16 cellular contexts compared by ENCODE assay signal in genomic region chr2:127694986-127695385, GRCh38. TPM values are rescaled to one million over a fixed set of nuclear protein-coding genes. Genes with fewer than 3 reads are reported as not detected.
DNase-seq lines count a peak whose midpoint lies in the region; ATAC-seq and TF ChIP-seq lines count a peak whose summit lies in the region.
"Had no signal": no experiment of that assay in that cellular context is flagged by ENCODE, and none has a peak within 500 bp of the region (broad histone marks: within the 10 kb centered on the region; RNA-seq: fewer than 3 reads in every experiment).

No MANE protein-coding gene starts in this region.

- H3K4me3 Mint-ChIP-seq in GM23338: no peak overlapping the region
- H3K4me3 Mint-ChIP-seq: activated CD4-positive, alpha-beta T cell treated with anti-CD3 and anti-CD28 coated beads for 36 hours; activated T-helper 17 cell treated with anti-CD3 and anti-CD28 coated beads, Interleukin-2, amount 50 U/mL, for 72 hours; CD8-positive, alpha-beta memory T cell; natural killer cell had no signal

- H4K20me1 ChIP-seq in GM23338 (replicated peaks; ENCODE audit: insufficient read depth) (no peaks in the 10 kb centered on the region), smooth muscle cell (ENCODE audit: low read depth) (no peaks in the 10 kb centered on the region)

- H3K36me3 Mint-ChIP-seq in GM23338 (ENCODE audit: low read depth): peaks cover 18% of the 10 kb centered on the region

- no peak overlapping the region for H3K9ac ChIP-seq in smooth muscle cell (ENCODE audit: low read depth)

- no peaks in the 10 kb centered on the region for H3K9me2 ChIP-seq in GM23338 (ENCODE audit: insufficient read depth)

- TF ChIP-seq CTCF in GM23338 (conservative IDR thresholded peaks at IDR 0.05; ENCODE audit: low read depth in 2 of 2) (no peak), coronary artery (IDR thresholded peaks at IDR 0.05) (no peak), smooth muscle cell (IDR thresholded peaks at IDR 0.05; ENCODE audit: borderline replicate concordance, insufficient read depth, poor library complexity, severe bottlenecking) (no peak)

- H3K27ac Mint-ChIP-seq in GM23338: no peak overlapping the region
- H3K27ac Mint-ChIP-seq: activated CD4-positive, alpha-beta T cell treated with anti-CD3 and anti-CD28 coated beads for 36 hours; activated T-helper 17 cell treated with anti-CD3 and anti-CD28 coated beads, Interleukin-2, amount 50 U/mL, for 72 hours; CD8-positive, alpha-beta memory T cell; natural killer cell had no signal

- H3K27me3 ChIP-seq in GM23338 (ENCODE audit: insufficient read depth) (peaks cover 5% of the 10 kb centered on the region), smooth muscle cell (ENCODE audit: low read depth) (no peaks in the 10 kb centered on the region)

- no peak overlapping the region for H3K27ac ChIP-seq in GM23338 (ENCODE audit: low read depth)
- H3K27ac ChIP-seq in coronary artery: peak overlapping the region; percentile 73 to 87
- no peak overlapping the region for H3K27ac ChIP-seq in smooth muscle cell (ENCODE audit: low read depth)

- H3K4me2 ChIP-seq in GM23338 (peak overlapping the region; percentile 77), smooth muscle cell (peak overlapping the region; percentile 88)

- H3F3A ChIP-seq in GM23338 (replicated peaks; ENCODE audit: low read depth): 0 out of 2 replicates have a peak, but pooled peaks cover 4% of the 10 kb centered on the region
- no peaks in the 10 kb centered on the region for H3F3A ChIP-seq in smooth muscle cell (ENCODE audit: low read depth)

- H3K4me1 ChIP-seq in GM23338 (ENCODE audit: insufficient read depth): no peaks in the 10 kb centered on the region
- H3K4me1 ChIP-seq in smooth muscle cell (ENCODE audit: low read depth): no peaks in the 10 kb centered on the region

- H3K27me3 Mint-ChIP-seq in GM23338 (ENCODE audit: insufficient read depth, low read depth, poor library complexity): peaks cover 10% of the 10 kb centered on the region
- H3K27me3 Mint-ChIP-seq: activated CD4-positive, alpha-beta T cell treated with anti-CD3 and anti-CD28 coated beads for 36 hours; activated T-helper 17 cell treated with anti-CD3 and anti-CD28 coated beads, Interleukin-2, amount 50 U/mL, for 72 hours had no signal

- 95% methylated on average over 9 of the region's 9 CpGs for WGBS in smooth muscle cell (ENCODE audit: low lambda C conversion rate)

- H2AFZ ChIP-seq in GM23338 (peak overlapping the region; percentile 90; the same call in 1 of the 2 replicates), smooth muscle cell (ENCODE audit: low read depth) (peak overlapping the region; percentile 69)

- H3K9me3 Mint-ChIP-seq in GM23338: peaks cover 26% of the 10 kb centered on the region

- H3K4me1 Mint-ChIP-seq in GM23338: peaks cover 6% of the 10 kb centered on the region
- H3K4me1 Mint-ChIP-seq: activated CD4-positive, alpha-beta T cell treated with anti-CD3 and anti-CD28 coated beads for 36 hours; activated T-helper 17 cell treated with anti-CD3 and anti-CD28 coated beads, Interleukin-2, amount 50 U/mL, for 72 hours had no signal

- DNase-seq in GM23338 (ENCODE audit: low spot score) (no peak), coronary artery (ENCODE audit: low spot score) (no peak), hepatic stellate cell (ENCODE audit: low spot score) (peak; percentile 52), smooth muscle cell (lab: John Stamatoyannopoulos, UW; ENCODE audit: unreplicated experiment) (no peak), NCI-H1417 treated with DMSO at 0.1 percent for 48 hours (lab: John Stamatoyannopoulos, UW) (no peak), germinal center (ENCODE audit: low spot score) (no peak), T-helper 1 cell (no peak)
- DNase-seq: DND-41, Karpas-422, NCI-H1092 had no signal

- 0 out of 2 replicates have a peak, but pooled peaks cover 4% of the 10 kb centered on the region for H3K36me3 ChIP-seq in GM23338 (ENCODE audit: insufficient read depth)
- H3K36me3 ChIP-seq in smooth muscle cell (ENCODE audit: low read depth): no peaks in the 10 kb centered on the region

- H3K9me3 ChIP-seq in smooth muscle cell (replicated peaks; ENCODE audit: low read depth): peaks cover 2% of the 10 kb centered on the region

- H3K4me3 ChIP-seq in GM23338 (peak overlapping the region; percentile 51), coronary artery (peak overlapping the region; percentile 66), smooth muscle cell (peak overlapping the region; percentile 42)

- H3K79me2 ChIP-seq in GM23338 (replicated peaks; ENCODE audit: insufficient read depth): no peaks in the 10 kb centered on the region
- no peaks in the 10 kb centered on the region for H3K79me2 ChIP-seq in smooth muscle cell (ENCODE audit: low read depth)

- ATAC-seq in GM23338 (no peak), GM18861 (IDR thresholded peaks at IDR 0.05; ENCODE audit: unreplicated experiment) (no peak)
- ATAC-seq: activated T-helper 17 cell treated with anti-CD3 and anti-CD28 coated beads, Interleukin-2, amount 50 U/mL, for 72 hours had no signal

TF ChIP-seq in GM23338, 12 proteins besides CTCF, POLR2A, EP300 and RAD21:
- TF ChIP-seq CREB1 (CRISPR knock-in tag; IDR thresholded peaks at IDR 0.05; ENCODE audit: low read depth): no peak
- no peak for TF ChIP-seq POLR2AphosphoS5 (IDR thresholded peaks at IDR 0.05; ENCODE audit: low read depth)
- TF ChIP-seq JUNB (IDR thresholded peaks at IDR 0.05; ENCODE audit: unreplicated experiment): no peak
- TF ChIP-seq NANOG (IDR thresholded peaks at IDR 0.05; ENCODE audit: borderline replicate concordance): no peak

RNA-seq across cellular contexts. Expression of gene SFT2D3, which starts 6.3 kb away (rescaled TPM):
- total RNA-seq in GM23338 (2014; rRNA removed; shearing (Covaris generic)): 13.4 and 13.7 TPM in 2 replicates
- polyA plus RNA-seq in GM23338 (2016; fragmentation: Nextera tagmentation; extraction: Ambion mirVana): not detected in 2 replicates
- 7.0 and 7.3 TPM in 2 replicates for total RNA-seq in smooth muscle cell
- polyA plus RNA-seq in smooth muscle cell: not detected in 2 replicates

RNA-seq across cellular contexts. Expression of gene LIMS2, which starts 19.7 kb away (rescaled TPM):
- 1.3 and 1.6 TPM in 2 replicates for total RNA-seq in GM23338 (2014; rRNA removed; shearing (Covaris generic))
- polyA plus RNA-seq in GM23338 (2016; fragmentation: Nextera tagmentation; extraction: Ambion mirVana) (2.6 and 3.5 TPM in 2 replicates), smooth muscle cell (21.0 and 22.3 TPM in 2 replicates)
- 8.4 and 9.7 TPM in 2 replicates for total RNA-seq in smooth muscle cell

RNA-seq across cellular contexts. Expression of gene GPR17, which starts 49.0 kb away (rescaled TPM):
- not detected in 2 replicates for total RNA-seq in GM23338 (2014; rRNA removed; shearing (Covaris generic))
- polyA plus RNA-seq in GM23338 (2016; fragmentation: Nextera tagmentation; extraction: Ambion mirVana) (not detected in 2 replicates), smooth muscle cell (not detected in 2 replicates)
- total RNA-seq in smooth muscle cell: not detected in 2 replicates
- total RNA-seq: activated CD4-positive, alpha-beta T cell treated with anti-CD3 and anti-CD28 coated beads for 36 hours; activated T-helper 17 cell treated with anti-CD3 and anti-CD28 coated beads, Interleukin-2, amount 50 U/mL, for 72 hours; CD8-positive, alpha-beta memory T cell; HT1080; natural killer cell had no signal
- polyA plus RNA-seq: CD8-positive, alpha-beta memory T cell had no signal

Comparison
In these comparisons a context has a peak if more than half of its experiments do, and no peak if none do; other contexts are left out.
1. H3K27ac ChIP-seq: peak in coronary artery (2 of 2); none in GM23338 (single experiment) and smooth muscle cell (single experiment).
2. Peak in every context shown above with its lines, with median percentiles within 50 percentile points of each other: H3K4me3 ChIP-seq.